In genomic region chr12:32450363-32450762, GRCh38 we compare ENCODE assay signal across 18 cellular contexts. TPM values are rescaled to one million over a fixed set of nuclear protein-coding genes. Genes with fewer than 3 reads are reported as not detected.
DNase-seq lines count a peak whose midpoint lies in the region; ATAC-seq, FAIRE-seq and TF ChIP-seq lines count a peak whose summit lies in the region.
"Had no signal": no experiment of that assay in that cellular context is flagged by ENCODE, and none has a peak within 500 bp of the region (broad histone marks: within the 10 kb centered on the region; RNA-seq: fewer than 3 reads in every experiment).

No MANE protein-coding gene starts in this region.

- H3K4me3 Mint-ChIP-seq in GM23338 (no peak overlapping the region), progenitor cell of endocrine pancreas (ENCODE audit: low read depth) (no peak overlapping the region)

- H3K27ac ChIP-seq in GM23338 (ENCODE audit: low read depth): peak overlapping the region; percentile 68; the same call in 1 of the 2 replicates
- H3K27ac ChIP-seq in Panc1 (ENCODE audit: low read length): peak overlapping the region; percentile 41; the same call in 1 of the 2 replicates
- H3K27ac ChIP-seq in endothelial cell of umbilical vein (ENCODE audit: insufficient read depth, low read depth, low read length): peak overlapping the region; percentile 26
- H3K27ac ChIP-seq: C4-2B, SJSA1 had no signal

- intact Hi-C loops in Panc1 (cut with micrococcal nuclease; ENCODE audit: unreplicated experiment): loop anchor here (10.0 kb wide), 2 partner anchors 86 to 284 kb away; no protein-coding TSS in a partner anchor
- intact Hi-C loops in endothelial cell of umbilical vein (cut with micrococcal nuclease): loop anchor here (10.0 kb wide), 1 partner anchor 796 kb away; the partner anchor contains the start of gene ETFBKMT

- peaks cover 73% of the 10 kb centered on the region for H3K4me1 Mint-ChIP-seq in GM23338
- H3K4me1 Mint-ChIP-seq in progenitor cell of endocrine pancreas (ENCODE audit: low read depth): peaks cover 32% of the 10 kb centered on the region

- BruUV-seq in Panc1 (replicated peaks; lab: Mats Ljungman, UMichigan) (no TSS peak), endothelial cell of umbilical vein (replicated peaks; lab: Mats Ljungman, UMichigan) (no TSS peak)

- no peak overlapping the region for H3K4me3 ChIP-seq in GM23338
- no peak overlapping the region for H3K4me3 ChIP-seq in Panc1 (ENCODE audit: low read depth in 2 of 2, low read length in 2 of 2)
- no peak overlapping the region for H3K4me3 ChIP-seq in endothelial cell of umbilical vein (replicated peaks in 1 of 3; ENCODE audit: insufficient read depth in 1 of 3, low read depth in 1 of 3, low read length in 3 of 3)
- H3K4me3 ChIP-seq: HAP-1, SJSA1 had no signal

- H3K27ac Mint-ChIP-seq in GM23338 (peak overlapping the region; percentile 49), progenitor cell of endocrine pancreas (peak overlapping the region; percentile 47)

- H4K20me1 ChIP-seq in GM23338 (replicated peaks; ENCODE audit: insufficient read depth) (peaks cover 4% of the 10 kb centered on the region; the same call in 1 of the 2 replicates), endothelial cell of umbilical vein (replicated peaks; ENCODE audit: control insufficient read depth, extremely low read depth, insufficient read depth, low read length) (no peaks in the 10 kb centered on the region)

- POLR2A ChIA-PET in Panc1 (lab: Charles Lee) (interaction anchor here (0.6 kb wide), 1 partner anchor 15 kb away, joined by 6 read pairs; no protein-coding TSS in a partner anchor), endothelial cell of umbilical vein (lab: Charles Lee) (no interaction called here)

- H3K4me2 ChIP-seq in GM23338 (no peak overlapping the region), endothelial cell of umbilical vein (ENCODE audit: insufficient read depth, low read length) (no peak overlapping the region)

- no peak for ATAC-seq in GM23338
- no peak for ATAC-seq in Panc1

- in situ Hi-C loops in Panc1 (cut with HindIII; ENCODE audit: low pct_unique_long_range_greater_than_20kb, low sequenced_read_pairs): no loop called here

- no peaks in the 10 kb centered on the region for H3K9me3 ChIP-seq in Panc1 (ENCODE audit: control insufficient read depth, insufficient read depth, low read depth, low read length)
- H3K9me3 ChIP-seq in endothelial cell of umbilical vein (replicated peaks; ENCODE audit: control insufficient read depth, insufficient read depth, low read length): no peaks in the 10 kb centered on the region
- H3K9me3 ChIP-seq: HAP-1, SJSA1 had no signal

- peak overlapping the region; percentile 5 for H3K9ac ChIP-seq in endothelial cell of umbilical vein (replicated peaks; ENCODE audit: extremely low read depth, insufficient read depth, low read length)

- FAIRE-seq in endothelial cell of umbilical vein (lab: Jason Lieb, UNC) (no peak), RCC 7860 (lab: Jason Lieb, UNC) (no peak)
- FAIRE-seq: G401.6, HTR-8/SVneo had no signal

- H3K36me3 Mint-ChIP-seq in GM23338 (ENCODE audit: low read depth) (peaks cover 2% of the 10 kb centered on the region; the same call in 2 of the 3 replicates), progenitor cell of endocrine pancreas (ENCODE audit: insufficient read depth) (no peaks in the 10 kb centered on the region)

- H3K9me1 ChIP-seq in endothelial cell of umbilical vein (replicated peaks; ENCODE audit: control insufficient read depth, extremely low read depth, insufficient read depth, low read length): no peaks in the 10 kb centered on the region

- H2AFZ ChIP-seq in GM23338 (no peak overlapping the region), endothelial cell of umbilical vein (ENCODE audit: low read depth, low read length) (no peak overlapping the region)

- dilution Hi-C loops in endothelial cell of umbilical vein (cut with MboI; ENCODE audit: extremely low pct_ligation_motif_present, low sequenced_read_pairs): no loop called here

- H3K79me2 ChIP-seq in GM23338 (replicated peaks; ENCODE audit: insufficient read depth) (peaks cover 76% of the 10 kb centered on the region), endothelial cell of umbilical vein (ENCODE audit: control insufficient read depth, insufficient read depth, low read length) (peaks cover 14% of the 10 kb centered on the region)

- H3K9me2 ChIP-seq in GM23338 (ENCODE audit: insufficient read depth): no peaks in the 10 kb centered on the region

- H3K27me3 Mint-ChIP-seq in GM23338 (ENCODE audit: insufficient read depth, low read depth, poor library complexity) (peaks cover 2% of the 10 kb centered on the region), progenitor cell of endocrine pancreas (no peaks in the 10 kb centered on the region)

- TF ChIP-seq CTCF in GM23338 (conservative IDR thresholded peaks at IDR 0.05; ENCODE audit: low read depth in 2 of 2) (no peak), Panc1 (IDR thresholded peaks at IDR 0.05) (no peak), endothelial cell of umbilical vein (IDR thresholded peaks at IDR 0.05; ENCODE audit: extremely low read depth in 1 of 2, insufficient read depth in 1 of 2, low read depth in 1 of 2, low read length in 2 of 2) (no peak), progenitor cell of endocrine pancreas (IDR thresholded peaks at IDR 0.05; ENCODE audit: unreplicated experiment) (no peak)

- no peaks in the 10 kb centered on the region for H3K27me3 ChIP-seq in GM23338 (ENCODE audit: insufficient read depth)
- H3K27me3 ChIP-seq in Panc1 (ENCODE audit: control insufficient read depth, insufficient read depth, low read length): no peaks in the 10 kb centered on the region; the same call in 1 of the 2 replicates
- no peaks in the 10 kb centered on the region for H3K27me3 ChIP-seq in endothelial cell of umbilical vein (ENCODE audit: control insufficient read depth in 2 of 2, insufficient read depth in 2 of 2, low read length in 2 of 2)
- H3K27me3 ChIP-seq: SJSA1 had no signal

- DNase-seq in GM23338 (ENCODE audit: low spot score): no peak
- no peak for DNase-seq in Panc1 (ENCODE audit: low read depth, low spot score)
- DNase-seq in endothelial cell of umbilical vein (ENCODE audit: low read depth, low spot score): no peak
- no peak for DNase-seq in progenitor cell of endocrine pancreas (ENCODE audit: low spot score, unreplicated experiment)
- no peak for DNase-seq in iPS-NIHi11 (ENCODE audit: low spot score)
- no peak for DNase-seq in RCC 7860 (ENCODE audit: low spot score)
- no peak for DNase-seq in inferior parietal cortex (ENCODE audit: extremely low spot score)
- DNase-seq: AML-193, MM.1S, NCI-H1092, NCI-H1436 treated with DMSO at 0.1 percent for 48 hours, NCI-H2029, RPMI8226 had no signal

- no peak for TF ChIP-seq POLR2A in endothelial cell of umbilical vein (IDR thresholded peaks at IDR 0.05; ENCODE audit: low read depth, low read length)

- H3K9me3 Mint-ChIP-seq in GM23338 (no peaks in the 10 kb centered on the region), progenitor cell of endocrine pancreas (ENCODE audit: low read depth) (no peaks in the 10 kb centered on the region)

- no peaks in the 10 kb centered on the region; the same call in 1 of the 2 replicates for H3F3A ChIP-seq in GM23338 (replicated peaks; ENCODE audit: low read depth)

- H3K36me3 ChIP-seq in GM23338 (ENCODE audit: insufficient read depth) (no peaks in the 10 kb centered on the region), Panc1 (ENCODE audit: control insufficient read depth, insufficient read depth, low read length) (no peaks in the 10 kb centered on the region), endothelial cell of umbilical vein (ENCODE audit: control insufficient read depth in 2 of 2, extremely low read depth in 1 of 2, insufficient read depth in 2 of 2, low read length in 2 of 2) (no peaks in the 10 kb centered on the region)
- H3K36me3 ChIP-seq: HAP-1, SJSA1 had no signal

- peaks cover 62% of the 10 kb centered on the region for H3K4me1 ChIP-seq in GM23338 (ENCODE audit: insufficient read depth)
- peaks cover 36% of the 10 kb centered on the region for H3K4me1 ChIP-seq in Panc1 (ENCODE audit: control insufficient read depth, insufficient read depth, low read length)
- H3K4me1 ChIP-seq in endothelial cell of umbilical vein (ENCODE audit: control insufficient read depth, extremely low read depth, insufficient read depth, low read length): peaks cover 75% of the 10 kb centered on the region

- CTCF ChIA-PET in Panc1 (lab: Charles Lee) (no interaction called here), endothelial cell of umbilical vein (lab: Charles Lee) (no interaction called here)

TF ChIP-seq in GM23338, 12 proteins besides CTCF, POLR2A, EP300 and RAD21 (continues in another document):
- no peak for TF ChIP-seq ZNF114 (CRISPR knock-in tag; IDR thresholded peaks at IDR 0.05)

TF ChIP-seq in endothelial cell of umbilical vein, 7 proteins besides CTCF, POLR2A, EP300 and RAD21:
- no peak for TF ChIP-seq MAX (IDR thresholded peaks at IDR 0.05; ENCODE audit: insufficient read depth, insufficient read length)
- no peak for TF ChIP-seq POLR2AphosphoS5 (IDR thresholded peaks at IDR 0.05; ENCODE audit: insufficient read depth, low read depth, low read length)
- TF ChIP-seq MYC (IDR thresholded peaks at IDR 0.05; ENCODE audit: low read depth, low read length): no peak
- TF ChIP-seq JUN (IDR thresholded peaks at IDR 0.05; ENCODE audit: borderline replicate concordance, insufficient read depth, insufficient read length, low read depth): no peak
- TF ChIP-seq FOS (IDR thresholded peaks at IDR 0.05; ENCODE audit: borderline replicate concordance, insufficient read depth, low read length): no peak
- TF ChIP-seq EZH2 (IDR thresholded peaks at IDR 0.05; ENCODE audit: borderline replicate concordance, low read depth, low read length, severe bottlenecking): no peak
- TF ChIP-seq GATA2 (IDR thresholded peaks at IDR 0.05; ENCODE audit: insufficient read depth, insufficient read length, low read depth, low read length): no peak
TF ChIP-seq in endothelial cell of umbilical vein: peak in this region for 0.

RNA-seq across cellular contexts. Expression of gene FGD4, which starts 51.0 kb away (rescaled TPM):
- 48.6 and 54.3 TPM in 2 replicates for total RNA-seq in GM23338 (2014; rRNA removed; shearing (Covaris generic))
- 16.9 and 24.3 TPM in 2 replicates for polyA plus RNA-seq in GM23338 (2016; fragmentation: Nextera tagmentation; extraction: Ambion mirVana)
- total RNA-seq in Panc1 (2021; ENCODE audit: unreplicated experiment): 5.0 TPM
- polyA plus RNA-seq in Panc1 (2012; ENCODE audit: insufficient read length): 1.7 TPM
- 44.7 and 44.8 TPM in 2 replicates for total RNA-seq in endothelial cell of umbilical vein
- 5.7 and 6.6 TPM in 2 replicates for polyA plus RNA-seq in endothelial cell of umbilical vein
- polyA plus RNA-seq in endothelial cell of umbilical vein (2011; cell fraction: cytosol; rRNA removed): 6.8 and 7.3 TPM in 2 replicates
- 27.6 and 37.7 TPM in 2 replicates for polyA plus RNA-seq in endothelial cell of umbilical vein (2011; cell fraction: nucleus; rRNA removed)
- polyA plus RNA-seq in endothelial cell of umbilical vein (2012): 13.6 and 17.5 TPM in 2 replicates
- polyA minus RNA-seq in endothelial cell of umbilical vein: 35.4 and 41.0 TPM in 2 replicates
- 8.9 TPM for polyA minus RNA-seq in endothelial cell of umbilical vein (2011; cell fraction: cytosol; rRNA and poly(A)+ RNA removed)
- polyA minus RNA-seq in endothelial cell of umbilical vein (2011; cell fraction: nucleus; rRNA and poly(A)+ RNA removed): 79.0 and 91.1 TPM in 2 replicates
- total RNA-seq in progenitor cell of endocrine pancreas: 83.8 and 85.6 TPM in 2 replicates
